In genomic region chr3:188037965-188038581, GRCh38 we compare ENCODE assay signal across 18 cellular contexts.
DNase-seq lines count a peak whose midpoint lies in the region; ATAC-seq, FAIRE-seq and TF ChIP-seq lines count a peak whose summit lies in the region.
"Had no signal": no experiment of that assay in that cellular context is flagged by ENCODE, and none has a peak within 500 bp of the region (broad histone marks: within the 10 kb centered on the region; RNA-seq: fewer than 3 reads in every experiment).

No MANE protein-coding gene starts in this region.

- no peak for FAIRE-seq in kidney (lab: Jason Lieb, UNC)

- H3K27me3 ChIP-seq in brain microvascular endothelial cell (replicated peaks) = no peaks in the 10 kb centered on the region
- no peaks in the 10 kb centered on the region for H3K27me3 ChIP-seq in CD8-positive, alpha-beta T cell (ENCODE audit: insufficient read depth, low read length)

- H3K4me1 ChIP-seq in kidney (ENCODE audit: control insufficient read depth in 1 of 2, insufficient read depth in 1 of 2, low read depth in 1 of 2, low read length in 2 of 2) = no peaks in the 10 kb centered on the region
- H3K4me1 ChIP-seq in CD8-positive, alpha-beta T cell (ENCODE audit: insufficient read depth, low read length) = no peaks in the 10 kb centered on the region

- no peaks in the 10 kb centered on the region for H3K9me3 Mint-ChIP-seq in CD8-positive, alpha-beta T cell
- H3K9me3 Mint-ChIP-seq: activated CD4-positive, alpha-beta memory T cell treated with anti-CD3 and anti-CD28 coated beads for 36 hours; activated T-helper 17 cell treated with anti-CD3 and anti-CD28 coated beads, Interleukin-2, amount 50 U/mL, for 72 hours; dendritic cell treated with granulocyte-macrophage colony-stimulating factor and Interleukin-4, amounts not matched to agents 40 ng/mL and 50 ng/mL, for 4 days had no signal

- POLR2A ChIA-PET in CD8-positive, alpha-beta T cell (lab: Charles Lee) = no interaction called here

- H3K36me3 ChIP-seq in kidney (ENCODE audit: control insufficient read depth in 1 of 2, insufficient read depth in 2 of 2, low read length in 2 of 2) (no peaks in the 10 kb centered on the region), brain microvascular endothelial cell (replicated peaks) (no peaks in the 10 kb centered on the region)
- no peaks in the 10 kb centered on the region for H3K36me3 ChIP-seq in CD8-positive, alpha-beta T cell (ENCODE audit: insufficient read depth, low read length)
- H3K36me3 ChIP-seq: esophagus squamous epithelium had no signal

- no peak overlapping the region for H3K27ac Mint-ChIP-seq in CD8-positive, alpha-beta T cell
- H3K27ac Mint-ChIP-seq: activated CD4-positive, alpha-beta memory T cell treated with anti-CD3 and anti-CD28 coated beads for 36 hours; activated T-helper 17 cell treated with anti-CD3 and anti-CD28 coated beads, Interleukin-2, amount 50 U/mL, for 72 hours; dendritic cell treated with granulocyte-macrophage colony-stimulating factor and Interleukin-4, amounts not matched to agents 40 ng/mL and 50 ng/mL, for 4 days; progenitor cell of endocrine pancreas had no signal

- no peak overlapping the region for H3K9ac ChIP-seq in kidney (ENCODE audit: low read length in 2 of 2)

- H3K27ac ChIP-seq in VCaP (peak overlapping the region; percentile 75), kidney (ENCODE audit: low read depth in 2 of 2, low read length in 2 of 2) (no peak overlapping the region), brain microvascular endothelial cell (no peak overlapping the region)
- H3K27ac ChIP-seq in CD8-positive, alpha-beta T cell (ENCODE audit: low read depth, low read length) = no peak overlapping the region

- H3K36me3 Mint-ChIP-seq in CD8-positive, alpha-beta T cell = no peaks in the 10 kb centered on the region
- H3K36me3 Mint-ChIP-seq: activated CD4-positive, alpha-beta memory T cell treated with anti-CD3 and anti-CD28 coated beads for 36 hours had no signal

- DNase-seq in A172 (ENCODE audit: low spot score) = peak; percentile 38
- peak; percentile 9 for DNase-seq in HS-27A (ENCODE audit: low read depth)
- DNase-seq in kidney = peak; percentile 63
- DNase-seq in NCI-H748 (lab: John Stamatoyannopoulos, UW; ENCODE audit: unreplicated experiment) = no peak
- no peak for DNase-seq in brain microvascular endothelial cell
- DNase-seq in CD8-positive, alpha-beta T cell = no peak
- DNase-seq: activated CD4-positive, alpha-beta memory T cell treated with anti-CD3 and anti-CD28 coated beads for 36 hours; anterior cingulate cortex; Calu3; esophagus squamous epithelium; MV-4-11; NCI-H2107; SHP77 had no signal

- CTCF ChIA-PET in CD8-positive, alpha-beta T cell (lab: Charles Lee) = interaction anchor here (1.0 kb wide), 1 partner anchor 63 kb away, joined by 3 read pairs; no protein-coding TSS in a partner anchor

- no peak overlapping the region for H3K4me3 Mint-ChIP-seq in CD8-positive, alpha-beta T cell
- H3K4me3 Mint-ChIP-seq: activated CD4-positive, alpha-beta memory T cell treated with anti-CD3 and anti-CD28 coated beads for 36 hours; activated T-helper 17 cell treated with anti-CD3 and anti-CD28 coated beads, Interleukin-2, amount 50 U/mL, for 72 hours; dendritic cell treated with granulocyte-macrophage colony-stimulating factor and Interleukin-4, amounts not matched to agents 40 ng/mL and 50 ng/mL, for 4 days had no signal

- intact Hi-C loops in kidney (cut with DNase I) = no loop called here
- intact Hi-C loops in CD8-positive, alpha-beta T cell (cut with DNase I, micrococcal nuclease) = no loop called here

- no peak for TF ChIP-seq CTCF in VCaP (conservative IDR thresholded peaks at IDR 0.05)
- TF ChIP-seq CTCF in kidney (IDR thresholded peaks at IDR 0.05; ENCODE audit: borderline replicate concordance, extremely low read depth, insufficient read depth) = no peak
- no peak for TF ChIP-seq CTCF in brain microvascular endothelial cell (IDR thresholded peaks at IDR 0.05; ENCODE audit: low read depth, low read length, missing control alignments)
- TF ChIP-seq CTCF in CD8-positive, alpha-beta T cell (IDR thresholded peaks at IDR 0.05) = no peak

- in situ Hi-C loops in brain microvascular endothelial cell (cut with HindIII; ENCODE audit: low pct_ligation_motif_present, low sequenced_read_pairs) = no loop called here

- ATAC-seq in HG03469 (IDR thresholded peaks at IDR 0.05; ENCODE audit: unreplicated experiment) = no peak
- no peak for ATAC-seq in CD8-positive, alpha-beta T cell
- ATAC-seq: activated T-helper 17 cell treated with anti-CD3 and anti-CD28 coated beads, Interleukin-2, amount 50 U/mL, for 72 hours had no signal

- H3K4me1 Mint-ChIP-seq in CD8-positive, alpha-beta T cell (ENCODE audit: low read depth) = peaks cover 3% of the 10 kb centered on the region

- no peaks in the 10 kb centered on the region for H3K27me3 Mint-ChIP-seq in CD8-positive, alpha-beta T cell (ENCODE audit: low read depth)
- H3K27me3 Mint-ChIP-seq: activated CD4-positive, alpha-beta memory T cell treated with anti-CD3 and anti-CD28 coated beads for 36 hours; activated T-helper 17 cell treated with anti-CD3 and anti-CD28 coated beads, Interleukin-2, amount 50 U/mL, for 72 hours had no signal

- H3K4me3 ChIP-seq in kidney (ENCODE audit: low read length in 2 of 2) (no peak overlapping the region), brain microvascular endothelial cell (ENCODE audit: low read depth, low read length) (no peak overlapping the region)
- H3K4me3 ChIP-seq in CD8-positive, alpha-beta T cell (ENCODE audit: low read depth, low read length) = no peak overlapping the region
- H3K4me3 ChIP-seq: esophagus squamous epithelium had no signal

- H3K9me3 ChIP-seq in kidney (ENCODE audit: control insufficient read depth in 1 of 2, low read length in 2 of 2) = no peaks in the 10 kb centered on the region
- no peaks in the 10 kb centered on the region for H3K9me3 ChIP-seq in CD8-positive, alpha-beta T cell (ENCODE audit: low read length)
- H3K9me3 ChIP-seq: esophagus squamous epithelium had no signal

Comparison
In these comparisons a context has a peak if more than half of its experiments do, and no peak if none do; other contexts are left out.
1. DNase-seq: peak in A172 (single experiment), HS-27A (single experiment) and kidney (single experiment); none in NCI-H748 (single experiment), brain microvascular endothelial cell (single experiment) and CD8-positive, alpha-beta T cell (0 of 7).